8 cellular contexts compared by ENCODE assay signal in genomic region chr19:58573658-58574164, GRCh38. TPM values are rescaled to one million over a fixed set of nuclear protein-coding genes. Genes with fewer than 3 reads are reported as not detected.
DNase-seq lines count a peak whose midpoint lies in the region; ATAC-seq lines count a peak whose summit lies in the region.

No MANE protein-coding gene starts in this region.

- H3K27ac Mint-ChIP-seq in activated CD4-positive, alpha-beta T cell treated with anti-CD3 and anti-CD28 coated beads, Interleukin-2, amount 10 ng/mL, durations not matched to agents 7 days and 5 days: peak overlapping the region; percentile 99

- H3K4me3 Mint-ChIP-seq in activated CD4-positive, alpha-beta T cell treated with anti-CD3 and anti-CD28 coated beads, Interleukin-2, amount 10 ng/mL, durations not matched to agents 7 days and 5 days: peak overlapping the region; percentile 95

- no peak for ATAC-seq in HG02588 (IDR thresholded peaks at IDR 0.05; ENCODE audit: unreplicated experiment)
- no peak for ATAC-seq in HG03139 (IDR thresholded peaks at IDR 0.05; ENCODE audit: unreplicated experiment)

- 1 to 2% (median 2%) methylated on average over 20 of the region's 20 CpGs for WGBS in adipose tissue, 3 donors

- CTCF ChIA-PET in activated CD4-positive, alpha-beta T cell treated with anti-CD3 and anti-CD28 coated beads, Interleukin-2, amount 10 ng/mL, durations not matched to agents 7 days and 5 days (lab: Charles Lee): interaction anchor here (0.7 to 2.3 kb wide), 2 partner anchors 60 to 222 kb away, joined by 4 to 8 read pairs; no protein-coding TSS in a partner anchor

- peaks cover 17% of the 10 kb centered on the region for H3K36me3 Mint-ChIP-seq in activated CD4-positive, alpha-beta T cell treated with anti-CD3 and anti-CD28 coated beads, Interleukin-2, amount 10 ng/mL, durations not matched to agents 7 days and 5 days (ENCODE audit: low read depth)

- H3K27me3 Mint-ChIP-seq in activated CD4-positive, alpha-beta T cell treated with anti-CD3 and anti-CD28 coated beads, Interleukin-2, amount 10 ng/mL, durations not matched to agents 7 days and 5 days: no peaks in the 10 kb centered on the region

- H3K27me3 ChIP-seq in layer of hippocampus (ENCODE audit: control insufficient read depth, insufficient read depth, low read length): no peaks in the 10 kb centered on the region

- no peaks in the 10 kb centered on the region for H3K9me3 Mint-ChIP-seq in activated CD4-positive, alpha-beta T cell treated with anti-CD3 and anti-CD28 coated beads, Interleukin-2, amount 10 ng/mL, durations not matched to agents 7 days and 5 days

- POLR2A ChIA-PET in activated CD4-positive, alpha-beta T cell treated with anti-CD3 and anti-CD28 coated beads, Interleukin-2, amount 10 ng/mL, durations not matched to agents 7 days and 5 days (lab: Charles Lee): no interaction called here

- peak overlapping the region; percentile 45 for H3K27ac ChIP-seq in adipose tissue (ENCODE audit: low read depth, low read length)
- peak overlapping the region; percentile 99 for H3K27ac ChIP-seq in layer of hippocampus (ENCODE audit: low read depth, low read length)
- peak overlapping the region; percentile 98 for H3K27ac ChIP-seq in temporal lobe (ENCODE audit: low read depth, low read length)

- H3K4me1 Mint-ChIP-seq in activated CD4-positive, alpha-beta T cell treated with anti-CD3 and anti-CD28 coated beads, Interleukin-2, amount 10 ng/mL, durations not matched to agents 7 days and 5 days: peaks cover 45% of the 10 kb centered on the region

- DNase-seq in activated CD4-positive, alpha-beta T cell treated with anti-CD3 and anti-CD28 coated beads, Interleukin-2, amount 10 ng/mL, durations not matched to agents 7 days and 5 days: no peak
- DNase-seq in activated CD4-positive, alpha-beta T cell treated with anti-CD3 and anti-CD28 coated beads, Interleukin-2, amount 50 U/mL, for 1 hour: no peak
- DNase-seq in GM19238 (ENCODE audit: insufficient read length, low spot score): no peak

RNA-seq across cellular contexts. Expression of gene MZF1, which starts 0.6 kb away (rescaled TPM):
- 10 to 100 TPM; 28.6 to 33.1 TPM for total RNA-seq in activated CD4-positive, alpha-beta T cell treated with anti-CD3 and anti-CD28 coated beads, Interleukin-2, amount 10 ng/mL, durations not matched to agents 7 days and 5 days
- 10 to 100 TPM; 11.2 to 16.4 (median 14.7) TPM for polyA plus RNA-seq in adipose tissue
- total RNA-seq in temporal lobe: 9.6 TPM

RNA-seq across cellular contexts. Expression of gene UBE2M, which starts 15.3 kb away (rescaled TPM):
- 10 to 100 TPM; 82.8 to 96.0 TPM for total RNA-seq in activated CD4-positive, alpha-beta T cell treated with anti-CD3 and anti-CD28 coated beads, Interleukin-2, amount 10 ng/mL, durations not matched to agents 7 days and 5 days
- 10 to 100 TPM; 26.7 to 47.6 (median 46.1) TPM for polyA plus RNA-seq in adipose tissue
- 37.1 TPM for total RNA-seq in temporal lobe

RNA-seq across cellular contexts. Expression of gene CHMP2A, which starts 18.8 kb away (rescaled TPM):
- 100 to 1,000 TPM; 128 to 137 TPM for total RNA-seq in activated CD4-positive, alpha-beta T cell treated with anti-CD3 and anti-CD28 coated beads, Interleukin-2, amount 10 ng/mL, durations not matched to agents 7 days and 5 days
- 100 to 1,000 TPM in 2 of 3 donors, 10 to 100 TPM in 1; 96.8 to 196 (median 184) TPM for polyA plus RNA-seq in adipose tissue
- 48.7 TPM for total RNA-seq in temporal lobe

RNA-seq across cellular contexts. Expression of gene TRIM28, which starts 29.8 kb away (rescaled TPM):
- 100 to 1,000 TPM; 457 to 560 TPM for total RNA-seq in activated CD4-positive, alpha-beta T cell treated with anti-CD3 and anti-CD28 coated beads, Interleukin-2, amount 10 ng/mL, durations not matched to agents 7 days and 5 days
- polyA plus RNA-seq in adipose tissue: 100 to 1,000 TPM; 154 to 206 (median 156) TPM
- 289 TPM for total RNA-seq in temporal lobe

RNA-seq across cellular contexts. Expression of gene ZBTB45, which starts 54.1 kb away (rescaled TPM):
- 10 to 100 TPM; 17.9 to 19.9 TPM for total RNA-seq in activated CD4-positive, alpha-beta T cell treated with anti-CD3 and anti-CD28 coated beads, Interleukin-2, amount 10 ng/mL, durations not matched to agents 7 days and 5 days
- 1 to 10 TPM; 5.3 to 8.2 (median 6.6) TPM for polyA plus RNA-seq in adipose tissue
- total RNA-seq in temporal lobe: 5.2 TPM

Comparison
In these comparisons a context has a peak if more than half of its experiments do, and no peak if none do; other contexts are left out.
1. H3K27ac ChIP-seq: peak in every context shown above with its lines; median percentile 99 in layer of hippocampus; 98 in temporal lobe; 45 in adipose tissue.